ENCODE assay signal across 8 cellular contexts in the genomic region with DNA sequence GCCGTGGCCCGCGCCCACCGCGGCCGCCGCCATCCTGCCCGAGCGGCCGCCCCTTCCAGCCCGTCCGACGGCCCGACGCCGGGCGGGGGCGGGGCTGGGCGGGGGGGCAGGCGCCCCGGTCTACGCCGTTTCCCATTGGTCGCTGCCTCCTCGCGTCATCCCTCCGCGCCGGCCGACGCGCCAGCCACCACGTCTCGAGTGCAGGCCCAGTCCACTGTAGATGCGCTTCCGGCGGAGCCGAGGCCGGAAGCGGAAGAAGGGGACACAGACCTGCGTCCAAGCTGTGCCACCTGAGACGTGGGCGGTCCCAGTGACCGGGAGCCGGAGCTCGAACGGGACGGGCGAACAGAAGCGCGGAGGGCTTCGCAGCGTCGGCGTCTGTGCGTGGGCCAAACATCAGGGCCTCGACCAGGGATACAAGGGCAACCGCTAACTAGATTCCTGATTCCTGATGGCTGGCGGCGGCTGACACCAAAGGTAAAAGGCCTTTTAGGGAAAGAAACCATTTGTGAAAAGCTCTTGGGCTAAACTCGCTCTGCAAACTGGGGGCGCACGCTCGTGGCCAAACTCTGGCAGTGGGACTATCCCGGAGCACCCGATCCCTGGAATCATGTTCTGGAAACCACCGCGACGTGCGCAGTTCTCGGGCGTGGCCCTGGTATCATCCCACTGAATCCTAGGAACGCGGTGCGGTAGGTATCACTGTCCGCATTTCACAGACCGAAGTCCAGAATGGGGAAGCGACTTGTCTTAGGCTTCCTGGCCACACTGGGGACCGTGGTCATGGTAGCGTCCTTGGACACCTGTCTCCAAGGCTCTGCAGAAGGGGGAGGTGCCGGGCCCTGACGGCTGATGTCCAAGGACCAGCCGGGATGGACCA. TPM values are rescaled to one million over a fixed set of nuclear protein-coding genes. Genes with fewer than 3 reads are reported as not detected.
DNase-seq lines count a peak whose midpoint lies in the region; ATAC-seq and TF ChIP-seq lines count a peak whose summit lies in the region.

SLC35E1 (minus strand) TSS at position 84 of the 880 bp plus-strand sequence; CDS start at position 33, 51 bp downstream.

- H3K27me3 Mint-ChIP-seq in CD4-positive, alpha-beta T cell = no peaks in the 10 kb centered on the region
- H3K27me3 Mint-ChIP-seq in activated CD4-positive, alpha-beta memory T cell treated with anti-CD3 and anti-CD28 coated beads for 36 hours = no peaks in the 10 kb centered on the region

- POLR2A ChIA-PET in CD4-positive, alpha-beta T cell (lab: Charles Lee) = interaction anchor here (0.7 to 4.0 kb wide), 10 partner anchors 9 to 1193 kb away, joined by 3 to 26 read pairs (median 8); partner anchors contain the start of genes AKAP8, CALR3, MED26 and SMIM7
- POLR2A ChIA-PET in activated CD4-positive, alpha-beta memory T cell treated with anti-CD3 and anti-CD28 coated beads for 36 hours (lab: Charles Lee) = interaction anchor here (0.6 to 2.8 kb wide), 8 partner anchors 9 to 143 kb away, joined by 3 to 28 read pairs (median 4); no protein-coding TSS in a partner anchor

- WGBS in liver = under 1% methylated on average over 83 of the region's 83 CpGs

- H3K36me3 ChIP-seq in liver (ENCODE audit: control insufficient read depth in 4 of 4, insufficient read depth in 3 of 4, low read depth in 1 of 4, low read length in 3 of 4) = peaks cover 0 to 15% (median 10%) of the 10 kb centered on the region in 4 donors

- H3K4me1 Mint-ChIP-seq in CD4-positive, alpha-beta T cell (ENCODE audit: low read depth) = peaks cover 60% of the 10 kb centered on the region
- peaks cover 53% of the 10 kb centered on the region for H3K4me1 Mint-ChIP-seq in activated CD4-positive, alpha-beta memory T cell treated with anti-CD3 and anti-CD28 coated beads for 36 hours (ENCODE audit: low read depth)

- peak within 1 kb of the TSS; percentile 90 for H3K27ac Mint-ChIP-seq in CD4-positive, alpha-beta T cell
- peak within 1 kb of the TSS; percentile 93 for H3K27ac Mint-ChIP-seq in activated CD4-positive, alpha-beta memory T cell treated with anti-CD3 and anti-CD28 coated beads for 36 hours

- H3K36me3 Mint-ChIP-seq in CD4-positive, alpha-beta T cell (ENCODE audit: low read depth) = peaks cover 60% of the 10 kb centered on the region
- peaks cover 41% of the 10 kb centered on the region for H3K36me3 Mint-ChIP-seq in activated CD4-positive, alpha-beta memory T cell treated with anti-CD3 and anti-CD28 coated beads for 36 hours

- peaks cover 24 to 60% (median 49%) of the 10 kb centered on the region in 4 donors for H3K4me1 ChIP-seq in liver (ENCODE audit: control insufficient read depth in 4 of 4, insufficient read depth in 4 of 4, low read length in 3 of 4)

- peak; percentile 90 for ATAC-seq in CD4-positive, alpha-beta T cell (ENCODE audit: poor library complexity)
- ATAC-seq in GM19438 (IDR thresholded peaks at IDR 0.05; ENCODE audit: low read depth, unreplicated experiment) (peak; percentile 71), HG03571 (IDR thresholded peaks at IDR 0.05; ENCODE audit: unreplicated experiment) (peak; percentile 64)

- no peaks in the 10 kb centered on the region for H3K9me3 ChIP-seq in CD4-positive, alpha-beta T cell (ENCODE audit: control insufficient read depth, low read length)
- no peaks in the 10 kb centered on the region for H3K9me3 ChIP-seq in liver (ENCODE audit: control insufficient read depth in 4 of 4, low read length in 3 of 4)

- intact Hi-C loops in CD4-positive, alpha-beta T cell (cut with DNase I, micrococcal nuclease) = loop anchor here (1.0 kb wide), 4 partner anchors 12 to 76 kb away; partner anchors contain the start of genes C19orf44 (in 1 of the 2), CALR3 (in 1 of the 2), CHERP (in 1 of the 2) and MED26 (in 1 of the 2)
- intact Hi-C loops in activated CD4-positive, alpha-beta memory T cell treated with anti-CD3 and anti-CD28 coated beads for 36 hours (cut with micrococcal nuclease) = loop anchor here (1.0 to 5.0 kb wide), 3 partner anchors 12 to 90 kb away; partner anchors contain the start of genes CHERP, SMIM7 and TMEM38A

- DNase-seq in CD4-positive, alpha-beta T cell = peak; percentile 82 to 92 (median 86)
- DNase-seq in NCI-H774 (lab: John Stamatoyannopoulos, UW) = peak; percentile 98
- DNase-seq in activated CD4-positive, alpha-beta memory T cell treated with anti-CD3 and anti-CD28 coated beads for 36 hours = peak; percentile 95
- DNase-seq in dermis microvascular lymphatic vessel endothelial cell (ENCODE audit: low read depth in 2 of 2) = peak; percentile 92 to 97
- peak; percentile 89 for DNase-seq in stimulated activated CD4-positive, alpha-beta T cell treated with anti-CD3 and anti-CD28 coated beads, Interleukin-4, amount 100 ng/mL, for 1 hour

- peak within 1 kb of the TSS; percentile 63 to 74 for H3K9ac ChIP-seq in liver (ENCODE audit: low read depth in 1 of 2, low read length in 2 of 2)

- peak within 1 kb of the TSS; percentile 91 for H3K4me3 Mint-ChIP-seq in CD4-positive, alpha-beta T cell
- peak within 1 kb of the TSS; percentile 92 for H3K4me3 Mint-ChIP-seq in activated CD4-positive, alpha-beta memory T cell treated with anti-CD3 and anti-CD28 coated beads for 36 hours

- no peak for TF ChIP-seq CTCF in CD4-positive, alpha-beta T cell (IDR thresholded peaks at IDR 0.05)
- no peak for TF ChIP-seq CTCF in liver (IDR thresholded peaks at IDR 0.05; ENCODE audit: low read depth, low read length, missing input control)

- peak within 1 kb of the TSS; percentile 83 to 91 (median 89) for H3K4me3 ChIP-seq in liver (ENCODE audit: low read depth in 1 of 3, low read length in 3 of 3)

- TF ChIP-seq RAD21 in liver (IDR thresholded peaks at IDR 0.05) = peak; percentile 45 to 50

- H3K27ac ChIP-seq in CD4-positive, alpha-beta T cell (ENCODE audit: low read depth, low read length) = peak within 1 kb of the TSS; percentile 89
- peak within 1 kb of the TSS; percentile 71 to 79 for H3K27ac ChIP-seq in liver (ENCODE audit: low read depth in 1 of 2, low read length in 2 of 2)

- CTCF ChIA-PET in CD4-positive, alpha-beta T cell (lab: Charles Lee) = no interaction called here
- CTCF ChIA-PET in activated CD4-positive, alpha-beta memory T cell treated with anti-CD3 and anti-CD28 coated beads for 36 hours (lab: Charles Lee) = interaction anchor here (1.0 to 2.5 kb wide), 5 partner anchors 12 to 186 kb away, joined by 3 to 9 read pairs (median 3); no protein-coding TSS in a partner anchor

- H3K9me3 Mint-ChIP-seq in CD4-positive, alpha-beta T cell = no peaks in the 10 kb centered on the region
- H3K9me3 Mint-ChIP-seq in activated CD4-positive, alpha-beta memory T cell treated with anti-CD3 and anti-CD28 coated beads for 36 hours = no peaks in the 10 kb centered on the region

- H3K27me3 ChIP-seq in CD4-positive, alpha-beta T cell (ENCODE audit: control insufficient read depth, insufficient read depth, low read length) = no peaks in the 10 kb centered on the region
- no peaks in the 10 kb centered on the region for H3K27me3 ChIP-seq in liver (ENCODE audit: control insufficient read depth in 4 of 4, insufficient read depth in 4 of 4, low read length in 3 of 4)

TF ChIP-seq in liver, 16 proteins besides CTCF, POLR2A, EP300 and RAD21:
- peak; percentile 65 for TF ChIP-seq SP1 (IDR thresholded peaks at IDR 0.05)
- TF ChIP-seq ZBTB33 (IDR thresholded peaks at IDR 0.05) = no peak
- TF ChIP-seq YY1 (IDR thresholded peaks at IDR 0.05) = peak; percentile 63
- TF ChIP-seq HNF4A (conservative IDR thresholded peaks at IDR 0.05) = peak in 1 of 2 donors; percentile 2
- TF ChIP-seq ATF3 (IDR thresholded peaks at IDR 0.05) = no peak
- peak in 1 of 2 donors; percentile 44 for TF ChIP-seq RXRA (IDR thresholded peaks at IDR 0.05)
- TF ChIP-seq GABPA (IDR thresholded peaks at IDR 0.05 in 1 of 2, conservative IDR thresholded peaks at IDR 0.05 in 1 of 2) = peak; percentile 88 to 96
- no peak for TF ChIP-seq HNF4G (IDR thresholded peaks at IDR 0.05)
- no peak for TF ChIP-seq FOXA1 (IDR thresholded peaks at IDR 0.05)
- peak; percentile 69 for TF ChIP-seq MAX (IDR thresholded peaks at IDR 0.05)
- peak; percentile 82 to 95 for TF ChIP-seq EGR1 (IDR thresholded peaks at IDR 0.05; ENCODE audit: low read depth in 2 of 2)

RNA-seq across cellular contexts. Expression of gene SLC35E1, which starts in this region (rescaled TPM):
- 10 to 100 TPM; 72.3 to 76.3 TPM for total RNA-seq in CD4-positive, alpha-beta T cell
- 10 to 100 TPM; 42.0 to 46.0 TPM for total RNA-seq in activated CD4-positive, alpha-beta memory T cell treated with anti-CD3 and anti-CD28 coated beads for 36 hours
- total RNA-seq in dermis microvascular lymphatic vessel endothelial cell = 15.7 and 29.5 TPM in 2 replicates
- total RNA-seq in liver = 10 to 100 TPM; 12.1 to 20.5 TPM
- 10 to 100 TPM; 11.2 to 12.1 TPM for polyA plus RNA-seq in liver

Comparison
In these comparisons a context has a peak if more than half of its experiments do, and no peak if none do; other contexts are left out.
1. Peak in every context shown above with its lines: DNase-seq, ATAC-seq, H3K4me3 ChIP-seq and H3K27ac ChIP-seq.